ENCODE assay signal across 1 cellular context in the genomic region with DNA sequence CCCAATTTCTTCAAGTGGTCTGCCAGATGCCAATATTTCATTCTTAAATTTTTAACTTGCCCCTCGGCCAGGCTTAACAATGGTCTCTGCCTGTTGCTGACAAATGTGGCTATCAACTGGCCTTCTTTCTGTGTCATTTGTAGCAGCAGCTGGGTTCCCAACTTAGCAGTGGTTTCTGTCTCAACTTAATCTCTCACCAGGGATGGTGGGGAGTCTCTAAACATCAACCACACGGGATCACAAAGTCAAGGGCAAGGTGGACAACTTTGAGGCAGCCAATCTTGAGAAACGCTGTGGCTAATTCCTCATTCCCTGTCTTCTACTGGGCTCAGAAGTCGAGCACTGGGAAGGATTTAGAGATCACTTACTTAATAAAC.
TF ChIP-seq lines count a peak whose summit lies in the region.

No MANE protein-coding gene starts in this region.

TF ChIP-seq in SK-N-SH, 30 proteins besides CTCF, POLR2A, EP300 and RAD21 (continued from another document):
- TF ChIP-seq REST (IDR thresholded peaks at IDR 0.05; ENCODE audit: low read depth, low read length) (no peak), TCF12 (IDR thresholded peaks at IDR 0.05) (no peak)
- TF ChIP-seq, protein P1, sequence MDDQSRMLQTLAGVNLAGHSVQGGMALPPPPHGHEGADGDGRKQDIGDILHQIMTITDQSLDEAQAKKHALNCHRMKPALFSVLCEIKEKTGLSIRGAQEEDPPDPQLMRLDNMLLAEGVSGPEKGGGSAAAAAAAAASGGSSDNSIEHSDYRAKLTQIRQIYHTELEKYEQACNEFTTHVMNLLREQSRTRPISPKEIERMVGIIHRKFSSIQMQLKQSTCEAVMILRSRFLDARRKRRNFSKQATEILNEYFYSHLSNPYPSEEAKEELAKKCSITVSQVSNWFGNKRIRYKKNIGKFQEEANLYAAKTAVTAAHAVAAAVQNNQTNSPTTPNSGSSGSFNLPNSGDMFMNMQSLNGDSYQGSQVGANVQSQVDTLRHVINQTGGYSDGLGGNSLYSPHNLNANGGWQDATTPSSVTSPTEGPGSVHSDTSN (IDR thresholded peaks at IDR 0.05): no peak
